8 cellular contexts compared by ENCODE assay signal in genomic region chr16:56355786-56356275, GRCh38.
DNase-seq lines count a peak whose midpoint lies in the region; ATAC-seq and TF ChIP-seq lines count a peak whose summit lies in the region.

No MANE protein-coding gene starts in this region.

- H3K4me1 Mint-ChIP-seq in activated CD8-positive, alpha-beta T cell treated with anti-CD3 and anti-CD28 coated beads, Interleukin-2, amount 10 ng/mL, durations not matched to agents 7 days and 5 days (ENCODE audit: low read depth), result peaks cover 46% of the 10 kb centered on the region
- H3K4me1 Mint-ChIP-seq in stimulated activated naive B cell treated with anti-CD40 and anti-IgM and Interleukin-4, amounts not matched to agents 10 μg/mL and 1 μg/mL and 100 μg/mL, for 72 hours, result peaks cover 11 to 34% of the 10 kb centered on the region in 2 donors

- peak overlapping the region; percentile 17; the same call in 1 of the 2 replicates for H3K9ac ChIP-seq in HUES64 (ENCODE audit: low read depth, low read length)

- POLR2A ChIA-PET in activated CD8-positive, alpha-beta T cell treated with anti-CD3 and anti-CD28 coated beads, Interleukin-2, amount 10 ng/mL, durations not matched to agents 7 days and 5 days (lab: Charles Lee), result interaction anchor here (0.8 kb wide), 1 partner anchor 373 kb away, joined by 3 read pairs; no protein-coding TSS in a partner anchor

- DNase-seq in activated CD8-positive, alpha-beta T cell treated with anti-CD3 and anti-CD28 coated beads, Interleukin-2, amount 10 ng/mL, durations not matched to agents 7 days and 5 days, result no peak
- DNase-seq in left ventricle myocardium superior (peak; percentile 22), foreskin fibroblast (no peak), DMS 273 treated with DMSO at 0.1 percent for 48 hours (lab: John Stamatoyannopoulos, UW) (no peak), ureter (ENCODE audit: low spot score) (no peak), cerebellar cortex (ENCODE audit: low spot score) (no peak)
- no peak for DNase-seq in stimulated activated naive B cell treated with anti-CD40 and anti-IgM and Interleukin-4, amounts not matched to agents 10 μg/mL and 1 μg/mL and 100 μg/mL, for 72 hours

- peak overlapping the region; percentile 42 for H3K4me3 Mint-ChIP-seq in activated CD8-positive, alpha-beta T cell treated with anti-CD3 and anti-CD28 coated beads, Interleukin-2, amount 10 ng/mL, durations not matched to agents 7 days and 5 days
- peak overlapping the region; percentile 82 to 84 for H3K4me3 Mint-ChIP-seq in stimulated activated naive B cell treated with anti-CD40 and anti-IgM and Interleukin-4, amounts not matched to agents 10 μg/mL and 1 μg/mL and 100 μg/mL, for 72 hours

- CTCF ChIA-PET in activated CD8-positive, alpha-beta T cell treated with anti-CD3 and anti-CD28 coated beads, Interleukin-2, amount 10 ng/mL, durations not matched to agents 7 days and 5 days (lab: Charles Lee), result interaction anchor here (0.6 to 1.7 kb wide), 15 partner anchors 9 to 411 kb away, joined by 3 to 9 read pairs (median 4); no protein-coding TSS in a partner anchor

- H3K4me1 ChIP-seq in HUES64 (ENCODE audit: insufficient read depth, low read length), result peaks cover 33% of the 10 kb centered on the region

- 65% methylated on average over 14 of the region's 14 CpGs for WGBS in HUES64

- H3K36me3 Mint-ChIP-seq in activated CD8-positive, alpha-beta T cell treated with anti-CD3 and anti-CD28 coated beads, Interleukin-2, amount 10 ng/mL, durations not matched to agents 7 days and 5 days (ENCODE audit: low read depth), result peaks cover 3% of the 10 kb centered on the region
- peaks cover 10% of the 10 kb centered on the region in 2 donors for H3K36me3 Mint-ChIP-seq in stimulated activated naive B cell treated with anti-CD40 and anti-IgM and Interleukin-4, amounts not matched to agents 10 μg/mL and 1 μg/mL and 100 μg/mL, for 72 hours

- no peak overlapping the region for H3K27ac ChIP-seq in HUES64 (ENCODE audit: low read depth, low read length)

- TF ChIP-seq CTCF in foreskin fibroblast (IDR thresholded peaks at IDR 0.05; ENCODE audit: low read depth, low read length), result no peak

- H3K36me3 ChIP-seq in HUES64 (ENCODE audit: insufficient read depth, low read length), result no peaks in the 10 kb centered on the region

- H3K9me3 Mint-ChIP-seq in activated CD8-positive, alpha-beta T cell treated with anti-CD3 and anti-CD28 coated beads, Interleukin-2, amount 10 ng/mL, durations not matched to agents 7 days and 5 days (ENCODE audit: insufficient read depth), result no peaks in the 10 kb centered on the region
- H3K9me3 Mint-ChIP-seq in stimulated activated naive B cell treated with anti-CD40 and anti-IgM and Interleukin-4, amounts not matched to agents 10 μg/mL and 1 μg/mL and 100 μg/mL, for 72 hours, result no peaks in the 10 kb centered on the region

- no peaks in the 10 kb centered on the region for H3K9me3 ChIP-seq in HUES64 (ENCODE audit: insufficient read depth, low read depth, low read length)

- no peaks in the 10 kb centered on the region for H3K27me3 Mint-ChIP-seq in activated CD8-positive, alpha-beta T cell treated with anti-CD3 and anti-CD28 coated beads, Interleukin-2, amount 10 ng/mL, durations not matched to agents 7 days and 5 days (ENCODE audit: low read depth)
- peaks cover 6 to 10% of the 10 kb centered on the region in 2 donors for H3K27me3 Mint-ChIP-seq in stimulated activated naive B cell treated with anti-CD40 and anti-IgM and Interleukin-4, amounts not matched to agents 10 μg/mL and 1 μg/mL and 100 μg/mL, for 72 hours

- no peaks in the 10 kb centered on the region for H3K27me3 ChIP-seq in HUES64 (ENCODE audit: insufficient read depth, low read length)

- no peak overlapping the region for H3K27ac Mint-ChIP-seq in activated CD8-positive, alpha-beta T cell treated with anti-CD3 and anti-CD28 coated beads, Interleukin-2, amount 10 ng/mL, durations not matched to agents 7 days and 5 days
- H3K27ac Mint-ChIP-seq in stimulated activated naive B cell treated with anti-CD40 and anti-IgM and Interleukin-4, amounts not matched to agents 10 μg/mL and 1 μg/mL and 100 μg/mL, for 72 hours, result peak overlapping the region; percentile 87

- intact Hi-C loops in left ventricle myocardium superior (cut with micrococcal nuclease), result no loop called here

- no peak for ATAC-seq in activated CD8-positive, alpha-beta T cell treated with anti-CD3 and anti-CD28 coated beads, Interleukin-2, amount 10 ng/mL, durations not matched to agents 7 days and 5 days
- ATAC-seq in left ventricle myocardium superior, result no peak
- no peak for ATAC-seq in stimulated activated naive B cell treated with anti-CD40 and anti-IgM and Interleukin-4, amounts not matched to agents 10 μg/mL and 1 μg/mL and 100 μg/mL, for 72 hours (replicated peaks)

- H3K4me3 ChIP-seq in HUES64 (ENCODE audit: low read length) (peak overlapping the region; percentile 19; the same call in 1 of the 2 replicates), foreskin fibroblast (ENCODE audit: low read depth in 1 of 2, low read length in 2 of 2) (peak overlapping the region in 1 of 2 donors; percentile 47)
